21 cellular contexts compared by ENCODE assay signal in genomic region chr15:41504751-41505492, GRCh38. TPM values are rescaled to one million over a fixed set of nuclear protein-coding genes. Genes with fewer than 3 reads are reported as not detected.
"Had no signal": no experiment of that assay in that cellular context is flagged by ENCODE, and none has a peak within 500 bp of the region (broad histone marks: within the 10 kb centered on the region; RNA-seq: fewer than 3 reads in every experiment).

No MANE protein-coding gene starts in this region.

- H3K4me3 ChIP-seq: colonic mucosa, pancreas, smooth muscle cell, tibial artery, upper lobe of left lung, uterus had no signal

- H3K36me3 ChIP-seq: colonic mucosa, pancreas, tibial artery, upper lobe of left lung, uterus had no signal

- H3K9me3 ChIP-seq: colonic mucosa, pancreas, tibial artery, upper lobe of left lung, uterus had no signal

- H3K4me1 ChIP-seq: colonic mucosa, foreskin keratinocyte, pancreas had no signal

- H3K4me2 ChIP-seq: smooth muscle cell had no signal

- H3K9me3 Mint-ChIP-seq: immature natural killer cell, naive B cell had no signal

- H3K27ac ChIP-seq: colonic mucosa, foreskin keratinocyte, pancreas, tibial artery, upper lobe of left lung, uterus had no signal

- H3K27ac Mint-ChIP-seq: immature natural killer cell, progenitor cell of endocrine pancreas had no signal

- H3K36me3 Mint-ChIP-seq: immature natural killer cell, naive B cell had no signal

- H3K27me3 ChIP-seq: pancreas had no signal

- DNase-seq: colonic mucosa; dermis blood vessel endothelial cell; erythroblast; foreskin keratinocyte; immature natural killer cell; left cardiac atrium; mesendoderm; naive B cell; nucleus accumbens; pancreas; right cardiac atrium; stimulated activated CD4-positive, alpha-beta T cell treated with anti-CD3 and anti-CD28 coated beads, Interleukin-2, amount 100 ng/mL, for 48 hours; stimulated activated naive CD8-positive, alpha-beta T cell treated with anti-CD3 and anti-CD28 coated beads, Interleukin-15, Interleukin-2, amounts not matched to agents 100 U/mL and 50 U/mL, for 24 hours; tibial artery; upper lobe of left lung; uterus had no signal

- FAIRE-seq: endothelial cell of umbilical vein, keratinocyte, pancreas had no signal

- ATAC-seq: foreskin keratinocyte; left cardiac atrium; pancreas; right cardiac atrium; stimulated activated naive CD8-positive, alpha-beta T cell treated with anti-CD3 and anti-CD28 coated beads, Interleukin-15, Interleukin-2, amounts not matched to agents 100 U/mL and 50 U/mL, for 24 hours had no signal

RNA-seq across cellular contexts. Expression of gene LTK, which starts 8.7 kb away (rescaled TPM):
- total RNA-seq: dermis blood vessel endothelial cell, foreskin keratinocyte, lung microvascular endothelial cell had no signal
- polyA plus RNA-seq: foreskin keratinocyte, keratinocyte had no signal

RNA-seq across cellular contexts. Expression of gene ITPKA, which starts 11.2 kb away (rescaled TPM):
- polyA plus RNA-seq: immature natural killer cell had no signal
